In genomic region chr20:62706344-62706743, GRCh38 we compare ENCODE assay signal across 31 cellular contexts. TPM values are rescaled to one million over a fixed set of nuclear protein-coding genes. Genes with fewer than 3 reads are reported as not detected.
"Had no signal": no experiment of that assay in that cellular context is flagged by ENCODE, and none has a peak within 500 bp of the region (broad histone marks: within the 10 kb centered on the region; RNA-seq: fewer than 3 reads in every experiment).

No MANE protein-coding gene starts in this region.

- ATAC-seq: activated CD4-positive, alpha-beta T cell treated with anti-CD3 and anti-CD28 coated beads for 36 hours; activated CD8-positive, alpha-beta memory T cell treated with anti-CD3 and anti-CD28 coated beads, Interleukin-2, amount 10 ng/mL, durations not matched to agents 7 days and 5 days; activated CD8-positive, alpha-beta T cell treated with anti-CD3 and anti-CD28 coated beads, Interleukin-2, amount 10 ng/mL, durations not matched to agents 7 days and 5 days; activated naive CD4-positive, alpha-beta T cell treated with anti-CD3 and anti-CD28 coated beads, Interleukin-2, amount 50 U/mL, for 72 hours; gastroesophageal sphincter; heart right ventricle had no signal

- H3K36me3 ChIP-seq: brain microvascular endothelial cell, colonic mucosa, esophagus squamous epithelium, gastroesophageal sphincter, heart right ventricle had no signal

- H3K4me3 ChIP-seq: colonic mucosa, esophagus squamous epithelium, gastroesophageal sphincter, heart right ventricle, hepatocyte had no signal

- H3K27ac ChIP-seq: brain microvascular endothelial cell, colonic mucosa, epithelial cell of prostate, esophagus squamous epithelium, gastroesophageal sphincter, heart right ventricle, hepatocyte had no signal

- H3K4me2 ChIP-seq: hepatocyte had no signal

- H3K4me1 ChIP-seq: colonic mucosa had no signal

- DNase-seq: activated CD4-positive, alpha-beta memory T cell treated with anti-CD3 and anti-CD28 coated beads for 36 hours; activated CD4-positive, alpha-beta T cell treated with anti-CD3 and anti-CD28 coated beads for 36 hours; activated CD4-positive, alpha-beta T cell treated with anti-CD3 and anti-CD28 coated beads, Interleukin-2, amount 10 ng/mL, durations not matched to agents 24 days and 14 days; activated CD4-positive, CD25-positive, alpha-beta regulatory T cell; activated CD4-positive, CD25-positive, alpha-beta regulatory T cell treated with anti-CD3 and anti-CD28 coated beads, Interleukin-2, amount 50 U/mL, for 72 hours; activated CD8-positive, alpha-beta memory T cell treated with anti-CD3 and anti-CD28 coated beads, Interleukin-2, amount 10 ng/mL, durations not matched to agents 7 days and 5 days; activated CD8-positive, alpha-beta memory T cell treated with anti-CD3 and anti-CD28 coated beads, Interleukin-2, amount 50 U/mL, for 4 hours; activated CD8-positive, alpha-beta T cell treated with anti-CD3 and anti-CD28 coated beads, Interleukin-2, amount 10 ng/mL, durations not matched to agents 7 days and 5 days; activated gamma-delta T cell; activated naive CD4-positive, alpha-beta T cell; activated naive CD4-positive, alpha-beta T cell treated with anti-CD3 and anti-CD28 coated beads, Interleukin-2, amount 10 ng/mL, durations not matched to agents 7 days and 5 days; activated naive CD8-positive, alpha-beta T cell treated with anti-CD3 and anti-CD28 coated beads, Interleukin-2, amount 10 ng/mL, durations not matched to agents 7 days and 5 days; activated T-cell treated with anti-CD3 and anti-CD28 coated beads, Interleukin-2, amount 50 U/mL, for 1 hour; activated T-cell treated with anti-CD3 and anti-CD28 coated beads, Interleukin-2, amount 50 U/mL, for 48 hours; anterior cingulate cortex; brain microvascular endothelial cell; caudate nucleus; colonic mucosa; effector CD8-positive, alpha-beta T cell; esophagus squamous epithelium; foreskin melanocyte had no signal

- H3K27ac Mint-ChIP-seq: activated CD4-positive, alpha-beta memory T cell treated with anti-CD3 and anti-CD28 coated beads for 36 hours; activated CD4-positive, alpha-beta T cell treated with anti-CD3 and anti-CD28 coated beads for 36 hours; activated CD4-positive, alpha-beta T cell treated with anti-CD3 and anti-CD28 coated beads, Interleukin-2, amount 10 ng/mL, durations not matched to agents 24 days and 14 days; activated CD8-positive, alpha-beta memory T cell treated with anti-CD3 and anti-CD28 coated beads, Interleukin-2, amount 10 ng/mL, durations not matched to agents 7 days and 5 days; activated CD8-positive, alpha-beta T cell treated with anti-CD3 and anti-CD28 coated beads, Interleukin-2, amount 10 ng/mL, durations not matched to agents 7 days and 5 days; activated naive CD4-positive, alpha-beta T cell treated with anti-CD3 and anti-CD28 coated beads, Interleukin-2, amount 10 ng/mL, durations not matched to agents 7 days and 5 days; activated naive CD4-positive, alpha-beta T cell treated with anti-CD3 and anti-CD28 coated beads, Interleukin-2, amount 50 U/mL, for 72 hours; activated naive CD8-positive, alpha-beta T cell treated with anti-CD3 and anti-CD28 coated beads, Interleukin-2, amount 10 ng/mL, durations not matched to agents 7 days and 5 days; activated T-helper 1 cell treated with anti-CD3 and anti-CD28 coated beads, Interleukin-12 subunit alpha, Interleukin-12 subunit beta, Interleukin-2, Interleukin-4 antibody, amounts not matched to agents 30 ng/mL and 10 ng/mL and 1 ng/mL, durations not matched to agents 14 hours and 24 hours and 36 hours; T-helper 1 cell treated with Interleukin-12 subunit alpha and Interleukin-12 subunit beta and Interleukin-4 antibody, amounts not matched to agents 30 μg/mL and 1 μg/mL, for 36 hours; T-helper 2 cell treated with Interferon-gamma antibody and Interleukin-4, amounts not matched to agents 5 μg/mL and 100 μg/mL, for 36 hours had no signal

- H3K9me3 Mint-ChIP-seq: activated CD4-positive, alpha-beta memory T cell treated with anti-CD3 and anti-CD28 coated beads for 36 hours; activated CD4-positive, alpha-beta T cell treated with anti-CD3 and anti-CD28 coated beads, Interleukin-2, amount 10 ng/mL, durations not matched to agents 24 days and 14 days; activated naive CD4-positive, alpha-beta T cell treated with anti-CD3 and anti-CD28 coated beads, Interleukin-2, amount 10 ng/mL, durations not matched to agents 7 days and 5 days; activated naive CD4-positive, alpha-beta T cell treated with anti-CD3 and anti-CD28 coated beads, Interleukin-2, amount 50 U/mL, for 72 hours; activated naive CD8-positive, alpha-beta T cell treated with anti-CD3 and anti-CD28 coated beads, Interleukin-2, amount 10 ng/mL, durations not matched to agents 7 days and 5 days; activated T-helper 1 cell treated with anti-CD3 and anti-CD28 coated beads, Interleukin-12 subunit alpha, Interleukin-12 subunit beta, Interleukin-2, Interleukin-4 antibody, amounts not matched to agents 30 ng/mL and 10 ng/mL and 1 ng/mL, durations not matched to agents 14 hours and 24 hours and 36 hours; T-helper 1 cell treated with Interleukin-12 subunit alpha and Interleukin-12 subunit beta and Interleukin-4 antibody, amounts not matched to agents 30 μg/mL and 1 μg/mL, for 36 hours; T-helper 2 cell treated with Interferon-gamma antibody and Interleukin-4, amounts not matched to agents 5 μg/mL and 100 μg/mL, for 36 hours had no signal

- H3K9me3 ChIP-seq: colonic mucosa, esophagus squamous epithelium, gastroesophageal sphincter, heart right ventricle had no signal

- H3K4me3 Mint-ChIP-seq: activated CD4-positive, alpha-beta memory T cell treated with anti-CD3 and anti-CD28 coated beads for 36 hours; activated CD4-positive, alpha-beta T cell treated with anti-CD3 and anti-CD28 coated beads for 36 hours; activated CD4-positive, alpha-beta T cell treated with anti-CD3 and anti-CD28 coated beads, Interleukin-2, amount 10 ng/mL, durations not matched to agents 24 days and 14 days; activated CD8-positive, alpha-beta memory T cell treated with anti-CD3 and anti-CD28 coated beads, Interleukin-2, amount 10 ng/mL, durations not matched to agents 7 days and 5 days; activated CD8-positive, alpha-beta T cell treated with anti-CD3 and anti-CD28 coated beads, Interleukin-2, amount 10 ng/mL, durations not matched to agents 7 days and 5 days; activated naive CD4-positive, alpha-beta T cell treated with anti-CD3 and anti-CD28 coated beads, Interleukin-2, amount 10 ng/mL, durations not matched to agents 7 days and 5 days; activated naive CD8-positive, alpha-beta T cell treated with anti-CD3 and anti-CD28 coated beads, Interleukin-2, amount 10 ng/mL, durations not matched to agents 7 days and 5 days; activated T-helper 1 cell treated with anti-CD3 and anti-CD28 coated beads, Interleukin-12 subunit alpha, Interleukin-12 subunit beta, Interleukin-2, Interleukin-4 antibody, amounts not matched to agents 30 ng/mL and 10 ng/mL and 1 ng/mL, durations not matched to agents 14 hours and 24 hours and 36 hours; T-helper 1 cell treated with Interleukin-12 subunit alpha and Interleukin-12 subunit beta and Interleukin-4 antibody, amounts not matched to agents 30 μg/mL and 1 μg/mL, for 36 hours; T-helper 2 cell treated with Interferon-gamma antibody and Interleukin-4, amounts not matched to agents 5 μg/mL and 100 μg/mL, for 36 hours had no signal

- H3K36me3 Mint-ChIP-seq: activated CD4-positive, alpha-beta memory T cell treated with anti-CD3 and anti-CD28 coated beads for 36 hours; activated CD8-positive, alpha-beta memory T cell treated with anti-CD3 and anti-CD28 coated beads, Interleukin-2, amount 10 ng/mL, durations not matched to agents 7 days and 5 days; activated naive CD4-positive, alpha-beta T cell treated with anti-CD3 and anti-CD28 coated beads, Interleukin-2, amount 10 ng/mL, durations not matched to agents 7 days and 5 days; activated naive CD4-positive, alpha-beta T cell treated with anti-CD3 and anti-CD28 coated beads, Interleukin-2, amount 50 U/mL, for 72 hours; activated naive CD8-positive, alpha-beta T cell treated with anti-CD3 and anti-CD28 coated beads, Interleukin-2, amount 10 ng/mL, durations not matched to agents 7 days and 5 days had no signal

RNA-seq across cellular contexts. Expression of gene NTSR1, which starts 2.3 kb away (rescaled TPM):
- total RNA-seq: activated CD4-positive, alpha-beta memory T cell treated with anti-CD3 and anti-CD28 coated beads for 36 hours; activated CD4-positive, alpha-beta T cell treated with anti-CD3 and anti-CD28 coated beads, Interleukin-2, amount 10 ng/mL, durations not matched to agents 24 days and 14 days; activated CD8-positive, alpha-beta memory T cell treated with anti-CD3 and anti-CD28 coated beads for 36 hours; activated CD8-positive, alpha-beta memory T cell treated with anti-CD3 and anti-CD28 coated beads, Interleukin-2, amount 10 ng/mL, durations not matched to agents 7 days and 5 days; activated naive CD4-positive, alpha-beta T cell treated with anti-CD3 and anti-CD28 coated beads, Interleukin-2, amount 50 U/mL, for 72 hours; activated T-helper 1 cell treated with anti-CD3 and anti-CD28 coated beads, Interleukin-12 subunit alpha, Interleukin-12 subunit beta, Interleukin-2, Interleukin-4 antibody, amounts not matched to agents 30 ng/mL and 10 ng/mL and 1 ng/mL, durations not matched to agents 14 hours and 24 hours and 36 hours; bronchial epithelial cell had no signal
